In genomic region chr12:107992016-107992415, GRCh38 we compare ENCODE assay signal across 3 cellular contexts.
"Had no signal": no experiment of that assay in that cellular context is flagged by ENCODE, and none has a peak within 500 bp of the region (broad histone marks: within the 10 kb centered on the region; RNA-seq: fewer than 3 reads in every experiment).

No MANE protein-coding gene starts in this region.

- H3K4me3 ChIP-seq: GM12878 had no signal

- DNase-seq: GDM1, GF-D8 had no signal
